27 cellular contexts compared by ENCODE assay signal in the genomic region with DNA sequence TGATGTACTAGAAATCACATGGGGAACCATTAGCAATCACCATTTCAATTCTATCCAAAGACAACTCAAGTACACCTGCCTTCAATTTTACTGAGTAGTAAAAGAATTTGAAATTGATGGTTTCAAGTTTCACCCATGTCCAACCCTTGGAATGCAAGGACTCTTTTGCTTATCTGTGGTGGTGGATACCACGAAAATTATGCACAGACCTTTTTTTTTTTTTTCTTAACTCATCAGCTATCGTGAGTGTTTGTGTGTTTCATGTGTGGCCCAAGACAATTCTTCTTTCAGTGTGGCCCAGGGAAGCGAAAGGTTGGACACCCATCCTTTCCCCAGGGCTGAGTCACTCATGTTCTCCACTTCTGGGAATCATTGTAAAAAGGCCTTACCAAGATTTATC.
"Had no signal": no experiment of that assay in that cellular context is flagged by ENCODE, and none has a peak within 500 bp of the region (broad histone marks: within the 10 kb centered on the region; RNA-seq: fewer than 3 reads in every experiment).

No MANE protein-coding gene starts in this region.

- H3K9me3 Mint-ChIP-seq: activated CD4-positive, alpha-beta memory T cell treated with anti-CD3 and anti-CD28 coated beads for 36 hours; activated CD4-positive, alpha-beta T cell treated with anti-CD3 and anti-CD28 coated beads, Interleukin-2, amount 10 ng/mL, durations not matched to agents 7 days and 5 days; activated naive CD4-positive, alpha-beta T cell treated with anti-CD3 and anti-CD28 coated beads, Interleukin-2, amount 50 U/mL, for 72 hours; activated naive CD8-positive, alpha-beta T cell treated with anti-CD3 and anti-CD28 coated beads, Interleukin-2, amount 50 U/mL, for 24 hours had no signal

- H3K4me3 ChIP-seq: body of pancreas, SJSA1 had no signal

- H3K36me3 ChIP-seq: SJSA1 had no signal

- H3K27me3 ChIP-seq: body of pancreas, SJSA1 had no signal

- H3K4me1 ChIP-seq: body of pancreas had no signal

- H3K27me3 Mint-ChIP-seq: activated CD4-positive, alpha-beta memory T cell treated with anti-CD3 and anti-CD28 coated beads for 36 hours; activated CD4-positive, alpha-beta T cell treated with anti-CD3 and anti-CD28 coated beads, Interleukin-2, amount 10 ng/mL, durations not matched to agents 7 days and 5 days; activated naive CD8-positive, alpha-beta T cell treated with anti-CD3 and anti-CD28 coated beads, Interleukin-2, amount 50 U/mL, for 24 hours had no signal

- H3K4me3 Mint-ChIP-seq: activated CD4-positive, alpha-beta memory T cell treated with anti-CD3 and anti-CD28 coated beads for 36 hours; activated CD4-positive, alpha-beta T cell treated with anti-CD3 and anti-CD28 coated beads, Interleukin-2, amount 10 ng/mL, durations not matched to agents 7 days and 5 days; activated naive CD8-positive, alpha-beta T cell treated with anti-CD3 and anti-CD28 coated beads, Interleukin-2, amount 50 U/mL, for 24 hours; activated T-cell treated with anti-CD3 and anti-CD28 coated beads, Interleukin-2, amount 50 U/mL, for 4 hours had no signal

- H3K36me3 Mint-ChIP-seq: activated CD4-positive, alpha-beta memory T cell treated with anti-CD3 and anti-CD28 coated beads for 36 hours; activated naive CD4-positive, alpha-beta T cell treated with anti-CD3 and anti-CD28 coated beads, Interleukin-2, amount 50 U/mL, for 72 hours had no signal

- FAIRE-seq: bronchial epithelial cell had no signal

- H3K27ac ChIP-seq: body of pancreas, SJSA1, VCaP had no signal

- DNase-seq: activated CD4-positive, alpha-beta memory T cell treated with anti-CD3 and anti-CD28 coated beads for 36 hours; activated CD4-positive, alpha-beta T cell treated with anti-CD3 and anti-CD28 coated beads, Interleukin-2, amount 10 ng/mL, durations not matched to agents 7 days and 5 days; activated CD4-positive, CD25-positive, alpha-beta regulatory T cell; activated CD8-positive, alpha-beta memory T cell treated with anti-CD3 and anti-CD28 coated beads for 24 hours; activated effector memory CD4-positive, alpha-beta T cell treated with anti-CD3 and anti-CD28 coated beads, Interleukin-2, amount 50 U/mL, for 16 hours; activated naive CD4-positive, alpha-beta T cell treated with Interleukin-2 at 50 U/mL for 16 hours; activated naive CD8-positive, alpha-beta T cell treated with anti-CD3 and anti-CD28 coated beads, Interleukin-2, amount 50 U/mL, for 24 hours; activated T-cell treated with anti-CD3 and anti-CD28 coated beads, Interleukin-2, amount 50 U/mL, for 4 hours; body of pancreas; central memory CD4-positive, alpha-beta T cell; KG1; NCI-H1048; NCI-H146; NCI-H1930; NCI-H345; NCI-H510A; NCI-H526 treated with DMSO at 0.1 percent for 48 hours; NCI-H82; OCI-M1; SHP77; T-helper 2 cell; T1000 had no signal

- H3K9me3 ChIP-seq: body of pancreas, SJSA1 had no signal

- H3K27ac Mint-ChIP-seq: activated CD4-positive, alpha-beta memory T cell treated with anti-CD3 and anti-CD28 coated beads for 36 hours; activated CD4-positive, alpha-beta T cell treated with anti-CD3 and anti-CD28 coated beads, Interleukin-2, amount 10 ng/mL, durations not matched to agents 7 days and 5 days; activated naive CD4-positive, alpha-beta T cell treated with anti-CD3 and anti-CD28 coated beads, Interleukin-2, amount 50 U/mL, for 72 hours; activated naive CD8-positive, alpha-beta T cell treated with anti-CD3 and anti-CD28 coated beads, Interleukin-2, amount 50 U/mL, for 24 hours had no signal

- ATAC-seq: activated naive CD4-positive, alpha-beta T cell treated with anti-CD3 and anti-CD28 coated beads, Interleukin-2, amount 50 U/mL, for 72 hours; activated naive CD8-positive, alpha-beta T cell treated with anti-CD3 and anti-CD28 coated beads, Interleukin-2, amount 50 U/mL, for 24 hours; activated T-cell treated with anti-CD3 and anti-CD28 coated beads, Interleukin-2, amount 50 U/mL, for 4 hours; body of pancreas; Panc1 had no signal

- H3K4me1 Mint-ChIP-seq: activated CD4-positive, alpha-beta T cell treated with anti-CD3 and anti-CD28 coated beads, Interleukin-2, amount 10 ng/mL, durations not matched to agents 7 days and 5 days; activated naive CD8-positive, alpha-beta T cell treated with anti-CD3 and anti-CD28 coated beads, Interleukin-2, amount 50 U/mL, for 24 hours had no signal
